Comparison of ENCODE assay signal across 30 cellular contexts in the genomic region with DNA sequence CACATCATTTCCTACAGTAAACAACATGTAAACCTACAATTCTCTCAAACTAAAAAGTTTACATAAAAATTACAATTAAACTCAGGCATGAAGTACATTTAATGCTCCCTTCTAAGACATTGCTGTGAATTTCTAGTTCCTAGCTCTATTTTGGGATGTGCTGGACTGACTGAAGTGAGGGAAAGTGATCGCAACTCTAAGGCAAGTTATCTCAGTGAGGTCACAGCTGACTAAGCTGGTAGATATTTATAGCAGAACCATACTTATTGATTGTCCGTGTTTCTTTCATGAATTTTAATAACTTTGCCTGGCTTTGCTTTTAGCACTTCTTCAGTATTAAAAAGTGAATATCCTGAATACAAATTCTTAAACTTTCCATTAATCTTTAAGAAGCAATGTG.
"Had no signal": no experiment of that assay in that cellular context is flagged by ENCODE, and none has a peak within 500 bp of the region (broad histone marks: within the 10 kb centered on the region; RNA-seq: fewer than 3 reads in every experiment).

No MANE protein-coding gene starts in this region.

- DNase-seq: activated B cell treated with CpG ODN at 0.5 μM for 24 hours; activated CD4-positive, alpha-beta memory T cell treated with anti-CD3 and anti-CD28 coated beads for 36 hours; activated CD4-positive, alpha-beta T cell treated with anti-CD3 and anti-CD28 coated beads for 4 hours; activated CD4-positive, alpha-beta T cell treated with anti-CD3 and anti-CD28 coated beads, Interleukin-2, amount 10 ng/mL, durations not matched to agents 24 days and 14 days; activated CD4-positive, alpha-beta T cell treated with anti-CD3 and anti-CD28 coated beads, Interleukin-2, amount 50 U/mL, for 1 hour; activated CD4-positive, alpha-beta T cell treated with anti-CD3 and anti-CD28 coated beads, Interleukin-2, amount 50 U/mL, for 4 hours; activated CD4-positive, CD25-positive, alpha-beta regulatory T cell treated with anti-CD3 and anti-CD28 coated beads, Interleukin-2, amount 50 U/mL, for 72 hours; activated CD8-positive, alpha-beta memory T cell treated with anti-CD3 and anti-CD28 coated beads, Interleukin-2, amount 50 U/mL, for 4 hours; activated CD8-positive, alpha-beta T cell treated with anti-CD3 and anti-CD28 coated beads for 36 hours; activated effector memory CD4-positive, alpha-beta T cell treated with anti-CD3 and anti-CD28 coated beads, Interleukin-2, amount 50 U/mL, for 16 hours; activated gamma-delta T cell treated with Interleukin-2 at 50 U/mL for 16 hours; activated naive CD4-positive, alpha-beta T cell; activated naive CD4-positive, alpha-beta T cell treated with anti-CD3 and anti-CD28 coated beads for 36 hours; activated naive CD4-positive, alpha-beta T cell treated with anti-CD3 and anti-CD28 coated beads, Interleukin-2, amount 50 U/mL, for 16 hours; activated naive CD8-positive, alpha-beta T cell treated with anti-CD3 and anti-CD28 coated beads for 36 hours; activated T-cell treated with anti-CD3 and anti-CD28 coated beads for 4 hours; activated T-cell treated with anti-CD3 and anti-CD28 coated beads, Interleukin-2, amount 50 U/mL, for 1 hour; activated T-cell treated with anti-CD3 and anti-CD28 coated beads, Interleukin-2, amount 50 U/mL, for 4 hours; activated T-cell treated with anti-CD3 and anti-CD28 coated beads, Interleukin-2, amount 50 U/mL, for 72 hours; adrenal gland; amniotic stem cell; aorta; body of pancreas; caudate nucleus; cerebellar nuclear complex; T-helper 1 cell; T-helper 2 cell; T-helper 9 cell had no signal

- H3K9me3 ChIP-seq: adrenal gland, body of pancreas had no signal

- H3K27me3 ChIP-seq: adrenal gland, body of pancreas, cardiac muscle cell had no signal

- H3K27ac ChIP-seq: adrenal gland, body of pancreas, cardiac muscle cell, VCaP had no signal

- H3K4me1 ChIP-seq: adrenal gland, body of pancreas had no signal

- H3K36me3 ChIP-seq: adrenal gland, cardiac muscle cell had no signal

- H3K4me3 ChIP-seq: adrenal gland, body of pancreas, cardiac muscle cell had no signal
